Comparison of ENCODE assay signal across 23 cellular contexts in the genomic region with DNA sequence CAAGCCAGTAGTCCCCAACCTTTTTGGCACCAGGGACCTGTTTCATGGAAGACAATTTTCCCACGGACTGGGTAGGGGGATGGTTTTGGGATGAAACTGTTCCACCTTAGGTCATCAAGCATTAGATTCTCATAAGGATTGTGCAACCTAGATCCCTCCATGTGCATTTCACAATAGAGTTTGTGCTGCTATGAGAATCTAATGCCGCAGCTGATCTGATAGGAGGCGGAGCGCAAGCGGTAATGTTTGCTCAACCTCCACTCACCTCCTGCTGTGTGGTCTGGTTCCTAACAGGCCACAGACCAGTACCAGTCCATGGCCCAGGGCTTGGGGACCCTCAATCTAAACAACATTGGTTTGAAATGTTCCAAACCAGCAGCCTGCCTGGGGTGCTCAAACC.
"Had no signal": no experiment of that assay in that cellular context is flagged by ENCODE, and none has a peak within 500 bp of the region (broad histone marks: within the 10 kb centered on the region; RNA-seq: fewer than 3 reads in every experiment).

No MANE protein-coding gene starts in this region.

- ATAC-seq: activated CD4-positive, alpha-beta T cell treated with anti-CD3 and anti-CD28 coated beads for 36 hours; activated CD8-positive, alpha-beta T cell treated with anti-CD3 and anti-CD28 coated beads, Interleukin-2, amount 10 ng/mL, durations not matched to agents 7 days and 5 days; activated naive CD4-positive, alpha-beta T cell treated with anti-CD3 and anti-CD28 coated beads, Interleukin-2, amount 50 U/mL, for 72 hours; activated T-cell treated with anti-CD3 and anti-CD28 coated beads, Interleukin-2, amount 50 U/mL, for 72 hours; foreskin keratinocyte; heart right ventricle; left lung; mucosa of descending colon; sciatic nerve had no signal

- DNase-seq: activated CD4-positive, alpha-beta T cell treated with anti-CD3 and anti-CD28 coated beads for 36 hours; activated CD4-positive, CD25-positive, alpha-beta regulatory T cell; activated CD8-positive, alpha-beta T cell treated with anti-CD3 and anti-CD28 coated beads, Interleukin-2, amount 10 ng/mL, durations not matched to agents 7 days and 5 days; activated naive CD4-positive, alpha-beta T cell; activated T-cell treated with anti-CD3 and anti-CD28 coated beads for 4 hours; activated T-cell treated with anti-CD3 and anti-CD28 coated beads, Interleukin-2, amount 50 U/mL, for 72 hours; anterior cingulate cortex; colonic mucosa; foreskin keratinocyte; heart right ventricle; kidney glomerular epithelial cell; left lung; mucosa of descending colon; posterior cingulate gyrus; stimulated activated CD4-positive, alpha-beta T cell treated with anti-CD3 and anti-CD28 coated beads, Interleukin-12 subunit alpha, Interleukin-12 subunit beta, amount 100 ng/mL, for 4 hours; stimulated activated CD4-positive, alpha-beta T cell treated with anti-CD3 and anti-CD28 coated beads, Interleukin-4, amount 100 ng/mL, for 1 hour; T-helper 1 cell; upper lobe of left lung had no signal

- H3K27ac ChIP-seq: colonic mucosa, foreskin keratinocyte, heart right ventricle, left lung, skin epidermis, upper lobe of left lung, vagina had no signal

- H3K4me1 ChIP-seq: colonic mucosa, left lung, upper lobe of left lung, vagina had no signal

- H3K9me3 ChIP-seq: colonic mucosa, vagina had no signal

- H3K36me3 ChIP-seq: colonic mucosa, heart right ventricle, left lung, upper lobe of left lung, vagina had no signal

- H3K4me3 ChIP-seq: colonic mucosa, heart right ventricle, left lung, lung, mucosa of descending colon, skin epidermis, upper lobe of left lung, vagina had no signal

- H3K27me3 ChIP-seq: colonic mucosa, foreskin keratinocyte, heart right ventricle, left lung, upper lobe of left lung, vagina had no signal
